16 cellular contexts compared by ENCODE assay signal in genomic region chr12:119672194-119672593, GRCh38. TPM values are rescaled to one million over a fixed set of nuclear protein-coding genes. Genes with fewer than 3 reads are reported as not detected.
A peak's percentile ranks its signal among the peaks of the same experiment; 100 is the strongest.
DNase-seq lines count a peak whose midpoint lies in the region; ATAC-seq, FAIRE-seq and TF ChIP-seq lines count a peak whose summit lies in the region.
"Had no signal": no experiment of that assay in that cellular context is flagged by ENCODE, and none has a peak within 500 bp of the region (broad histone marks: within the 10 kb centered on the region; RNA-seq: fewer than 3 reads in every experiment).

No MANE protein-coding gene starts in this region.

- POLR2A ChIA-PET in activated CD4-positive, alpha-beta memory T cell treated with anti-CD3 and anti-CD28 coated beads, Interleukin-2, amount 10 ng/mL, durations not matched to agents 7 days and 5 days (lab: Charles Lee), result no interaction called here

- no peak for TF ChIP-seq CTCF in kidney (IDR thresholded peaks at IDR 0.05; ENCODE audit: borderline replicate concordance, extremely low read depth, insufficient read depth)

- intact Hi-C loops in kidney (cut with DNase I), result no loop called here

- no peak for DNase-seq in activated CD8-positive, alpha-beta memory T cell treated with anti-CD3 and anti-CD28 coated beads, Interleukin-2, amount 10 ng/mL, durations not matched to agents 7 days and 5 days
- no peak for DNase-seq in activated CD8-positive, alpha-beta memory T cell treated with anti-CD3 and anti-CD28 coated beads, Interleukin-2, amount 50 U/mL, for 4 hours
- no peak for DNase-seq in activated CD4-positive, alpha-beta memory T cell treated with anti-CD3 and anti-CD28 coated beads, Interleukin-2, amount 10 ng/mL, durations not matched to agents 7 days and 5 days
- no peak for DNase-seq in kidney
- no peak for DNase-seq in stimulated activated naive CD8-positive, alpha-beta T cell treated with anti-CD3 and anti-CD28 coated beads, Interleukin-15, amount 100 ng/mL, for 72 hours
- DNase-seq in iPS-NIHi7 (ENCODE audit: extremely low spot score), result no peak
- DNase-seq: endodermal cell; foreskin fibroblast; mammary epithelial cell; NCI-H1417 treated with DMSO at 0.1 percent for 48 hours; right lobe of liver; stimulated activated CD4-positive, alpha-beta T cell treated with anti-CD3 and anti-CD28 coated beads, Interleukin-1b, Interleukin-23, amount 100 ng/mL, for 48 hours; trophoblast cell had no signal

- peak overlapping the region in 1 of 2 donors; percentile 5 for H3K9ac ChIP-seq in kidney (ENCODE audit: low read length in 2 of 2)

- no peak for FAIRE-seq in kidney (lab: Jason Lieb, UNC)
- FAIRE-seq: H54 had no signal

- ATAC-seq in activated CD8-positive, alpha-beta memory T cell treated with anti-CD3 and anti-CD28 coated beads, Interleukin-2, amount 10 ng/mL, durations not matched to agents 7 days and 5 days, result no peak
- no peak for ATAC-seq in stimulated activated naive CD8-positive, alpha-beta T cell treated with anti-CD3 and anti-CD28 coated beads, Interleukin-15, amount 100 ng/mL, for 72 hours
- ATAC-seq in GM19035 (IDR thresholded peaks at IDR 0.05; ENCODE audit: unreplicated experiment), result no peak
- ATAC-seq in HG02852 (IDR thresholded peaks at IDR 0.05; ENCODE audit: unreplicated experiment), result no peak
- ATAC-seq: right lobe of liver had no signal

- no peak overlapping the region for H3K4me3 Mint-ChIP-seq in activated CD8-positive, alpha-beta memory T cell treated with anti-CD3 and anti-CD28 coated beads, Interleukin-2, amount 10 ng/mL, durations not matched to agents 7 days and 5 days
- H3K4me3 Mint-ChIP-seq in activated CD4-positive, alpha-beta memory T cell treated with anti-CD3 and anti-CD28 coated beads, Interleukin-2, amount 10 ng/mL, durations not matched to agents 7 days and 5 days, result no peak overlapping the region
- peak overlapping the region in 1 of 2 donors; percentile 70 for H3K4me3 Mint-ChIP-seq in stimulated activated naive CD8-positive, alpha-beta T cell treated with anti-CD3 and anti-CD28 coated beads, Interleukin-15, amount 100 ng/mL, for 72 hours
- H3K4me3 Mint-ChIP-seq: endodermal cell had no signal

- CTCF ChIA-PET in activated CD8-positive, alpha-beta memory T cell treated with anti-CD3 and anti-CD28 coated beads, Interleukin-2, amount 10 ng/mL, durations not matched to agents 7 days and 5 days (lab: Charles Lee), result interaction anchor here (1.5 kb wide), 1 partner anchor 228 kb away, joined by 3 read pairs; no protein-coding TSS in a partner anchor
- CTCF ChIA-PET in activated CD4-positive, alpha-beta memory T cell treated with anti-CD3 and anti-CD28 coated beads, Interleukin-2, amount 10 ng/mL, durations not matched to agents 7 days and 5 days (lab: Charles Lee), result no interaction called here

- no peak overlapping the region for H3K4me3 ChIP-seq in kidney (ENCODE audit: low read length in 2 of 2)
- H3K4me3 ChIP-seq: right lobe of liver had no signal

- H3K4me1 ChIP-seq in kidney (ENCODE audit: control insufficient read depth in 1 of 2, insufficient read depth in 1 of 2, low read depth in 1 of 2, low read length in 2 of 2), result peaks cover 19 to 47% of the 10 kb centered on the region in 2 donors

- H3K27ac ChIP-seq in kidney (ENCODE audit: low read depth in 2 of 2, low read length in 2 of 2), result peak overlapping the region; percentile 92 to 94
- H3K27ac ChIP-seq: right lobe of liver had no signal

- no peaks in the 10 kb centered on the region for H3K9me3 Mint-ChIP-seq in activated CD8-positive, alpha-beta memory T cell treated with anti-CD3 and anti-CD28 coated beads, Interleukin-2, amount 10 ng/mL, durations not matched to agents 7 days and 5 days (ENCODE audit: low read depth)
- no peaks in the 10 kb centered on the region for H3K9me3 Mint-ChIP-seq in activated CD4-positive, alpha-beta memory T cell treated with anti-CD3 and anti-CD28 coated beads, Interleukin-2, amount 10 ng/mL, durations not matched to agents 7 days and 5 days
- no peaks in the 10 kb centered on the region for H3K9me3 Mint-ChIP-seq in stimulated activated naive CD8-positive, alpha-beta T cell treated with anti-CD3 and anti-CD28 coated beads, Interleukin-15, amount 100 ng/mL, for 72 hours
- H3K9me3 Mint-ChIP-seq: endodermal cell had no signal

- H3K27ac Mint-ChIP-seq in activated CD8-positive, alpha-beta memory T cell treated with anti-CD3 and anti-CD28 coated beads, Interleukin-2, amount 10 ng/mL, durations not matched to agents 7 days and 5 days, result peak overlapping the region; percentile 31
- H3K27ac Mint-ChIP-seq in activated CD4-positive, alpha-beta memory T cell treated with anti-CD3 and anti-CD28 coated beads, Interleukin-2, amount 10 ng/mL, durations not matched to agents 7 days and 5 days, result peak overlapping the region; percentile 65
- peak overlapping the region; percentile 10 to 78 for H3K27ac Mint-ChIP-seq in stimulated activated naive CD8-positive, alpha-beta T cell treated with anti-CD3 and anti-CD28 coated beads, Interleukin-15, amount 100 ng/mL, for 72 hours
- H3K27ac Mint-ChIP-seq: endodermal cell had no signal

- peaks cover 60% of the 10 kb centered on the region for H3K4me1 Mint-ChIP-seq in activated CD8-positive, alpha-beta memory T cell treated with anti-CD3 and anti-CD28 coated beads, Interleukin-2, amount 10 ng/mL, durations not matched to agents 7 days and 5 days
- peaks cover 71% of the 10 kb centered on the region for H3K4me1 Mint-ChIP-seq in activated CD4-positive, alpha-beta memory T cell treated with anti-CD3 and anti-CD28 coated beads, Interleukin-2, amount 10 ng/mL, durations not matched to agents 7 days and 5 days
- peaks cover 59% of the 10 kb centered on the region for H3K4me1 Mint-ChIP-seq in stimulated activated naive CD8-positive, alpha-beta T cell treated with anti-CD3 and anti-CD28 coated beads, Interleukin-15, amount 100 ng/mL, for 72 hours

- H3K27me3 Mint-ChIP-seq in activated CD8-positive, alpha-beta memory T cell treated with anti-CD3 and anti-CD28 coated beads, Interleukin-2, amount 10 ng/mL, durations not matched to agents 7 days and 5 days, result no peaks in the 10 kb centered on the region
- H3K27me3 Mint-ChIP-seq in activated CD4-positive, alpha-beta memory T cell treated with anti-CD3 and anti-CD28 coated beads, Interleukin-2, amount 10 ng/mL, durations not matched to agents 7 days and 5 days, result no peaks in the 10 kb centered on the region
- no peaks in the 10 kb centered on the region for H3K27me3 Mint-ChIP-seq in stimulated activated naive CD8-positive, alpha-beta T cell treated with anti-CD3 and anti-CD28 coated beads, Interleukin-15, amount 100 ng/mL, for 72 hours

- no peaks in the 10 kb centered on the region for H3K9me3 ChIP-seq in kidney (ENCODE audit: control insufficient read depth in 1 of 2, low read length in 2 of 2)
- H3K9me3 ChIP-seq: right lobe of liver had no signal

- peaks cover 46 to 65% of the 10 kb centered on the region in 2 donors for H3K36me3 ChIP-seq in kidney (ENCODE audit: control insufficient read depth in 1 of 2, insufficient read depth in 2 of 2, low read length in 2 of 2)

- peaks cover 73% of the 10 kb centered on the region for H3K36me3 Mint-ChIP-seq in activated CD8-positive, alpha-beta memory T cell treated with anti-CD3 and anti-CD28 coated beads, Interleukin-2, amount 10 ng/mL, durations not matched to agents 7 days and 5 days
- peaks cover 83% of the 10 kb centered on the region for H3K36me3 Mint-ChIP-seq in activated CD4-positive, alpha-beta memory T cell treated with anti-CD3 and anti-CD28 coated beads, Interleukin-2, amount 10 ng/mL, durations not matched to agents 7 days and 5 days (ENCODE audit: low read depth)

RNA-seq across cellular contexts. Expression of gene PRKAB1, which starts 4.3 kb away (rescaled TPM):
- total RNA-seq in activated CD8-positive, alpha-beta memory T cell treated with anti-CD3 and anti-CD28 coated beads, Interleukin-2, amount 10 ng/mL, durations not matched to agents 7 days and 5 days, result 10 to 100 TPM; 38.2 to 38.7 TPM
- 10 to 100 TPM; 37.5 to 39.8 TPM for total RNA-seq in activated CD4-positive, alpha-beta memory T cell treated with anti-CD3 and anti-CD28 coated beads, Interleukin-2, amount 10 ng/mL, durations not matched to agents 7 days and 5 days
- 165 TPM for total RNA-seq in kidney
- 79.9 TPM for polyA plus RNA-seq in kidney (ENCODE audit: insufficient read depth, low read depth, low replicate concordance)
